1 cellular context compared by ENCODE assay signal in the genomic region with DNA sequence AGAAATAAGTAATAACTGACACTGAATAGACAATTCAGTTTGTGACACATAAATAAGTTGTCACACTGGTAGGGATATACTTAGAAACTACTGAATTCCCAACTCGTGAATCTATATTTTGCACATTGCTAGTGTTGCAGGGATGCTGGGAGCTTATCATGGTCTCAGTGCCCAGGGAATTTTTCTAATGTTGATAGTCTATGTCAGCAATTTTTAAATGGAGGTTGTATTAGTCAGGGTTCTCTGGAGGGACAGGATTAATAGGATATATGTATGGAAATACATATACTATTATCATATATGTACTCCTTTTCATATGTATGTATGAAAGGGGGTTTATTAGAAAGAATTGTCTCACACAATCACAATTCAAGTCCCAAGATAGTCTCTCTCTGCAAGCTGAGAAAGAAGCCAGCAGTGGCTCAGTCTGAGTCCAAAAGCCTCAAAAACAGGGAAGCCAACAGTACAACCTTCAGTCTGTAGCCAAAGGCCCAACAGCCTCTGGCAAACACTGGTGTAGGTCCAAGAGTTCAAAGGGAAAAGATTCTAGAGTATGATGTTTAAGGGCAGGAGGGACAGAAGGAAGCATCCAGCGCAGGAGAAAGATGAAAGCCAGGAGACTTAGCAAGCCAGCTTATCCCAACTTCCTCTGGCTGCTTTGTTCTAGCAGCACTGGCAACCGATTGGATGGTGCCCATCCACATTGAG.
TF ChIP-seq lines count a peak whose summit lies in the region.

No MANE protein-coding gene starts in this region.

TF ChIP-seq in IMR-90, 13 proteins besides CTCF, POLR2A, EP300 and RAD21 (continued from another document):
- TF ChIP-seq, protein P1, sequence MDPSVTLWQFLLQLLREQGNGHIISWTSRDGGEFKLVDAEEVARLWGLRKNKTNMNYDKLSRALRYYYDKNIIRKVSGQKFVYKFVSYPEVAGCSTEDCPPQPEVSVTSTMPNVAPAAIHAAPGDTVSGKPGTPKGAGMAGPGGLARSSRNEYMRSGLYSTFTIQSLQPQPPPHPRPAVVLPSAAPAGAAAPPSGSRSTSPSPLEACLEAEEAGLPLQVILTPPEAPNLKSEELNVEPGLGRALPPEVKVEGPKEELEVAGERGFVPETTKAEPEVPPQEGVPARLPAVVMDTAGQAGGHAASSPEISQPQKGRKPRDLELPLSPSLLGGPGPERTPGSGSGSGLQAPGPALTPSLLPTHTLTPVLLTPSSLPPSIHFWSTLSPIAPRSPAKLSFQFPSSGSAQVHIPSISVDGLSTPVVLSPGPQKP (IDR thresholded peaks at IDR 0.05; ENCODE audit: borderline replicate concordance, low read depth, low read length) = no peak
- no peak for TF ChIP-seq CHD1 (IDR thresholded peaks at IDR 0.05; ENCODE audit: low read depth, low read length)
